9 cellular contexts compared by ENCODE assay signal in genomic region chr11:96263361-96263763, GRCh38.
DNase-seq lines count a peak whose midpoint lies in the region; ATAC-seq and TF ChIP-seq lines count a peak whose summit lies in the region.
"Had no signal": no experiment of that assay in that cellular context is flagged by ENCODE, and none has a peak within 500 bp of the region (broad histone marks: within the 10 kb centered on the region; RNA-seq: fewer than 3 reads in every experiment).

No MANE protein-coding gene starts in this region.

- BruUV-seq in mammary epithelial cell (replicated peaks; lab: Mats Ljungman, UMichigan), result no TSS peak

- ATAC-seq in memory B cell (ENCODE audit: low read depth) (no peak), GM18867 (IDR thresholded peaks at IDR 0.05; ENCODE audit: unreplicated experiment) (no peak)

- no peak overlapping the region for H3K9ac ChIP-seq in mammary epithelial cell (ENCODE audit: insufficient read depth, low read length)

- H3K4me2 ChIP-seq in mammary epithelial cell (ENCODE audit: insufficient read depth, low read depth, low read length), result peak overlapping the region; percentile 46

- dilution Hi-C loops in mammary epithelial cell (cut with HindIII; ENCODE audit: low sequenced_read_pairs), result no loop called here

- intact Hi-C loops in mammary epithelial cell (cut with micrococcal nuclease), result loop anchor here (1.0 to 2.0 kb wide), 2 partner anchors 15 to 80 kb away; partner anchors contain the start of gene MAML2

- no peaks in the 10 kb centered on the region for H3K9me3 Mint-ChIP-seq in memory B cell

- H3K4me1 ChIP-seq in ACC112 (ENCODE audit: control insufficient read depth, insufficient read depth, low read length, unreplicated experiment) (peaks cover 83% of the 10 kb centered on the region), mammary epithelial cell (ENCODE audit: insufficient read depth, low read length) (peaks cover 47% of the 10 kb centered on the region)

- H2AFZ ChIP-seq in ACC112 (ENCODE audit: low read length, unreplicated experiment), result no peak overlapping the region
- no peak overlapping the region for H2AFZ ChIP-seq in mammary epithelial cell (ENCODE audit: low read depth, low read length)

- H3K27ac ChIP-seq in ACC112 (ENCODE audit: low read depth, low read length) (peak overlapping the region; percentile 80), mammary epithelial cell (ENCODE audit: insufficient read depth, low read depth, low read length) (no peak overlapping the region)
- H3K27ac ChIP-seq: SJSA1 had no signal

- in situ Hi-C loops in mammary epithelial cell (cut with MboI; ENCODE audit: low sequenced_read_pairs in 2 of 2), result no loop called here

- TF ChIP-seq CTCF in mammary epithelial cell (conservative IDR thresholded peaks at IDR 0.05 in 1 of 2, IDR thresholded peaks at IDR 0.05 in 1 of 2; ENCODE audit: extremely low read depth in 1 of 2, insufficient read depth in 1 of 2, low read depth in 1 of 2, low read length in 2 of 2), result no peak

- peaks cover 48% of the 10 kb centered on the region for H3K4me1 Mint-ChIP-seq in memory B cell

- H3K36me3 ChIP-seq in ACC112 (ENCODE audit: insufficient read depth, low read length) (no peaks in the 10 kb centered on the region), mammary epithelial cell (ENCODE audit: insufficient read depth, low read length) (no peaks in the 10 kb centered on the region)
- H3K36me3 ChIP-seq: SJSA1 had no signal

- H3K4me3 ChIP-seq in ACC112 (ENCODE audit: low read depth, low read length) (no peak overlapping the region), mammary epithelial cell (replicated peaks in 1 of 3; ENCODE audit: insufficient read depth in 1 of 3, low read depth in 2 of 3, low read length in 3 of 3) (no peak overlapping the region)
- H3K4me3 ChIP-seq: SJSA1 had no signal

- no peaks in the 10 kb centered on the region for H3K27me3 Mint-ChIP-seq in memory B cell

- H3K79me2 ChIP-seq in ACC112 (ENCODE audit: control insufficient read depth, insufficient read depth, low read length, unreplicated experiment) (peaks cover 74% of the 10 kb centered on the region), mammary epithelial cell (ENCODE audit: insufficient read depth, low read length) (peaks cover 9% of the 10 kb centered on the region)

- H3K4me3 Mint-ChIP-seq in memory B cell, result no peak overlapping the region

- H3K9me3 ChIP-seq in mammary epithelial cell (replicated peaks; ENCODE audit: insufficient read depth, low read length), result no peaks in the 10 kb centered on the region
- H3K9me3 ChIP-seq: SJSA1 had no signal

- DNase-seq in LHCN-M2 (ENCODE audit: low read depth) (peak; percentile 85), mammary epithelial cell (peak; percentile 83), memory B cell (ENCODE audit: low spot score in 2 of 2) (no peak), NCI-H510A (lab: John Stamatoyannopoulos, UW) (no peak), activated T-cell treated with anti-CD3 and anti-CD28 coated beads for 4 hours (no peak), anterior cingulate cortex (lab: John Stamatoyannopoulos, UW) (no peak)

- no peaks in the 10 kb centered on the region for H4K20me1 ChIP-seq in mammary epithelial cell (ENCODE audit: insufficient read depth, low read length)

- CTCF ChIA-PET in mammary epithelial cell (lab: Charles Lee; ENCODE audit: low non-redundant PET), result no interaction called here

- H3K36me3 Mint-ChIP-seq in memory B cell, result peaks cover 8% of the 10 kb centered on the region

- H3K27me3 ChIP-seq in ACC112 (ENCODE audit: insufficient read depth, low read length) (no peaks in the 10 kb centered on the region), mammary epithelial cell (ENCODE audit: insufficient read depth, low read length) (no peaks in the 10 kb centered on the region)
- H3K27me3 ChIP-seq: SJSA1 had no signal

- H3K27ac Mint-ChIP-seq in memory B cell, result peak overlapping the region; percentile 70

Comparison
In these comparisons a context has a peak if more than half of its experiments do, and no peak if none do; other contexts are left out.
1. DNase-seq: peak in LHCN-M2 (single experiment) and mammary epithelial cell (single experiment); none in memory B cell (0 of 2), NCI-H510A (single experiment), activated T-cell treated with anti-CD3 and anti-CD28 coated beads for 4 hours (single experiment) and anterior cingulate cortex (0 of 58).